Comparison of ENCODE assay signal across 26 cellular contexts in genomic region chr15:52557242-52557641, GRCh38. TPM values are rescaled to one million over a fixed set of nuclear protein-coding genes. Genes with fewer than 3 reads are reported as not detected.
DNase-seq lines count a peak whose midpoint lies in the region; ATAC-seq, FAIRE-seq and TF ChIP-seq lines count a peak whose summit lies in the region.
"Had no signal": no experiment of that assay in that cellular context is flagged by ENCODE, and none has a peak within 500 bp of the region (broad histone marks: within the 10 kb centered on the region; RNA-seq: fewer than 3 reads in every experiment).

No MANE protein-coding gene starts in this region.

- no peak for DNase-seq in activated naive CD8-positive, alpha-beta T cell treated with anti-CD3 and anti-CD28 coated beads, Interleukin-2, amount 50 U/mL, for 24 hours
- no peak for DNase-seq in activated naive CD8-positive, alpha-beta T cell treated with anti-CD3 and anti-CD28 coated beads for 36 hours
- DNase-seq in astrocyte (ENCODE audit: low read depth), result peak; percentile 45
- peak; percentile 62 for DNase-seq in middle frontal gyrus (ENCODE audit: extremely low spot score, low spot score)
- no peak for DNase-seq in esophagus squamous epithelium (lab: John Stamatoyannopoulos, UW)
- no peak for DNase-seq in NCI-H2029 (lab: John Stamatoyannopoulos, UW)
- DNase-seq: activated CD4-positive, alpha-beta T cell treated with anti-CD3 and anti-CD28 coated beads for 48 hours; activated naive CD8-positive, alpha-beta T cell treated with anti-CD3 and anti-CD28 coated beads, Interleukin-2, amount 10 ng/mL, durations not matched to agents 7 days and 5 days; CD4-positive, CD25-positive, alpha-beta regulatory T cell; DMS53; foreskin fibroblast; KG1; kidney; naive B cell; NCI-H187; Right ventricle myocardium superior; stimulated activated CD4-positive, alpha-beta T cell treated with anti-CD3 and anti-CD28 coated beads, Interleukin-2, amount 100 ng/mL, for 24 hours; stimulated activated naive CD8-positive, alpha-beta T cell treated with anti-CD3 and anti-CD28 coated beads, Interleukin-15, Interleukin-2, amounts not matched to agents 100 U/mL and 50 U/mL, for 24 hours; T-cell had no signal

- no peak for TF ChIP-seq CTCF in astrocyte (IDR thresholded peaks at IDR 0.05; ENCODE audit: insufficient read depth, low read depth, low read length)
- no peak for TF ChIP-seq CTCF in esophagus squamous epithelium (IDR thresholded peaks at IDR 0.05)

- H3K4me3 Mint-ChIP-seq in activated naive CD8-positive, alpha-beta T cell treated with anti-CD3 and anti-CD28 coated beads, Interleukin-2, amount 50 U/mL, for 24 hours, result no peak overlapping the region
- H3K4me3 Mint-ChIP-seq in activated naive CD8-positive, alpha-beta T cell treated with anti-CD3 and anti-CD28 coated beads for 36 hours, result no peak overlapping the region
- no peak overlapping the region for H3K4me3 Mint-ChIP-seq in astrocyte (ENCODE audit: unreplicated experiment)
- H3K4me3 Mint-ChIP-seq in stimulated activated memory B cell treated with anti-CD40 and anti-IgM and Interleukin-4, amounts not matched to agents 10 μg/mL and 1 μg/mL and 100 μg/mL, for 72 hours, result no peak overlapping the region
- H3K4me3 Mint-ChIP-seq: activated naive CD8-positive, alpha-beta T cell treated with anti-CD3 and anti-CD28 coated beads, Interleukin-2, amount 10 ng/mL, durations not matched to agents 7 days and 5 days; dendritic cell treated with granulocyte-macrophage colony-stimulating factor and Interleukin-4, amounts not matched to agents 40 ng/mL and 50 ng/mL, for 4 days; naive B cell; T-cell had no signal

- peaks cover 97% of the 10 kb centered on the region for H3K79me2 ChIP-seq in astrocyte (ENCODE audit: insufficient read depth, low read length)

- H3K27ac Mint-ChIP-seq in activated naive CD8-positive, alpha-beta T cell treated with anti-CD3 and anti-CD28 coated beads, Interleukin-2, amount 50 U/mL, for 24 hours, result peak overlapping the region; percentile 27
- no peak overlapping the region for H3K27ac Mint-ChIP-seq in activated naive CD8-positive, alpha-beta T cell treated with anti-CD3 and anti-CD28 coated beads for 36 hours
- peak overlapping the region; percentile 69 for H3K27ac Mint-ChIP-seq in astrocyte (ENCODE audit: unreplicated experiment)
- H3K27ac Mint-ChIP-seq in stimulated activated memory B cell treated with anti-CD40 and anti-IgM and Interleukin-4, amounts not matched to agents 10 μg/mL and 1 μg/mL and 100 μg/mL, for 72 hours, result peak overlapping the region; percentile 87
- H3K27ac Mint-ChIP-seq: naive B cell had no signal

- FAIRE-seq in astrocyte (lab: Jason Lieb, UNC), result no peak
- FAIRE-seq: bronchial epithelial cell, H1, kidney had no signal

- no peaks in the 10 kb centered on the region for H3K27me3 Mint-ChIP-seq in activated naive CD8-positive, alpha-beta T cell treated with anti-CD3 and anti-CD28 coated beads, Interleukin-2, amount 50 U/mL, for 24 hours
- H3K27me3 Mint-ChIP-seq in activated naive CD8-positive, alpha-beta T cell treated with anti-CD3 and anti-CD28 coated beads for 36 hours, result no peaks in the 10 kb centered on the region
- H3K27me3 Mint-ChIP-seq in astrocyte (ENCODE audit: low read depth, unreplicated experiment), result no peaks in the 10 kb centered on the region
- H3K27me3 Mint-ChIP-seq in stimulated activated memory B cell treated with anti-CD40 and anti-IgM and Interleukin-4, amounts not matched to agents 10 μg/mL and 1 μg/mL and 100 μg/mL, for 72 hours, result no peaks in the 10 kb centered on the region
- H3K27me3 Mint-ChIP-seq: activated naive CD8-positive, alpha-beta T cell treated with anti-CD3 and anti-CD28 coated beads, Interleukin-2, amount 10 ng/mL, durations not matched to agents 7 days and 5 days; CD4-positive, CD25-positive, alpha-beta regulatory T cell; dendritic cell treated with granulocyte-macrophage colony-stimulating factor and Interleukin-4, amounts not matched to agents 40 ng/mL and 50 ng/mL, for 4 days; naive B cell; T-cell had no signal

- peaks cover 43% of the 10 kb centered on the region for H3K4me1 Mint-ChIP-seq in activated naive CD8-positive, alpha-beta T cell treated with anti-CD3 and anti-CD28 coated beads, Interleukin-2, amount 50 U/mL, for 24 hours
- H3K4me1 Mint-ChIP-seq in activated naive CD8-positive, alpha-beta T cell treated with anti-CD3 and anti-CD28 coated beads for 36 hours, result peaks cover 44% of the 10 kb centered on the region
- peaks cover 43% of the 10 kb centered on the region for H3K4me1 Mint-ChIP-seq in astrocyte (ENCODE audit: low read depth, unreplicated experiment)
- H3K4me1 Mint-ChIP-seq in stimulated activated memory B cell treated with anti-CD40 and anti-IgM and Interleukin-4, amounts not matched to agents 10 μg/mL and 1 μg/mL and 100 μg/mL, for 72 hours, result peaks cover 69% of the 10 kb centered on the region

- no peak overlapping the region for H3K4me2 ChIP-seq in astrocyte (ENCODE audit: low read length)

- no peak overlapping the region for H3K4me3 ChIP-seq in astrocyte (ENCODE audit: insufficient read depth, low read depth, low read length)
- H3K4me3 ChIP-seq in esophagus squamous epithelium, result no peak overlapping the region
- H3K4me3 ChIP-seq: lung, tibial nerve had no signal

- TF ChIP-seq POLR2A in esophagus squamous epithelium (IDR thresholded peaks at IDR 0.05), result no peak

- H3K27ac ChIP-seq in astrocyte (ENCODE audit: low read depth, low read length) (no peak overlapping the region), esophagus squamous epithelium (peak overlapping the region in 1 of 4 donors; percentile 7)
- H3K27ac ChIP-seq: tibial nerve had no signal

- peaks cover 22% of the 10 kb centered on the region for H3K4me1 ChIP-seq in astrocyte (ENCODE audit: insufficient read depth, low read length)
- peaks cover 4 to 55% (median 27%) of the 10 kb centered on the region in 3 donors for H3K4me1 ChIP-seq in esophagus squamous epithelium

- H3K36me3 Mint-ChIP-seq in activated naive CD8-positive, alpha-beta T cell treated with anti-CD3 and anti-CD28 coated beads, Interleukin-2, amount 50 U/mL, for 24 hours (ENCODE audit: low read depth), result peaks cover 36% of the 10 kb centered on the region
- H3K36me3 Mint-ChIP-seq in activated naive CD8-positive, alpha-beta T cell treated with anti-CD3 and anti-CD28 coated beads for 36 hours, result peaks cover 27% of the 10 kb centered on the region
- no peaks in the 10 kb centered on the region for H3K36me3 Mint-ChIP-seq in astrocyte (ENCODE audit: low read depth, unreplicated experiment)
- H3K36me3 Mint-ChIP-seq in stimulated activated memory B cell treated with anti-CD40 and anti-IgM and Interleukin-4, amounts not matched to agents 10 μg/mL and 1 μg/mL and 100 μg/mL, for 72 hours, result peaks cover 36% of the 10 kb centered on the region

- H4K20me1 ChIP-seq in astrocyte (ENCODE audit: insufficient read depth, low read length), result peaks cover 43% of the 10 kb centered on the region

- H3K9me3 Mint-ChIP-seq in activated naive CD8-positive, alpha-beta T cell treated with anti-CD3 and anti-CD28 coated beads, Interleukin-2, amount 50 U/mL, for 24 hours, result no peaks in the 10 kb centered on the region
- no peaks in the 10 kb centered on the region for H3K9me3 Mint-ChIP-seq in activated naive CD8-positive, alpha-beta T cell treated with anti-CD3 and anti-CD28 coated beads for 36 hours
- H3K9me3 Mint-ChIP-seq in astrocyte (ENCODE audit: unreplicated experiment), result no peaks in the 10 kb centered on the region
- no peaks in the 10 kb centered on the region for H3K9me3 Mint-ChIP-seq in stimulated activated memory B cell treated with anti-CD40 and anti-IgM and Interleukin-4, amounts not matched to agents 10 μg/mL and 1 μg/mL and 100 μg/mL, for 72 hours
- H3K9me3 Mint-ChIP-seq: activated naive CD8-positive, alpha-beta T cell treated with anti-CD3 and anti-CD28 coated beads, Interleukin-2, amount 10 ng/mL, durations not matched to agents 7 days and 5 days; CD4-positive, CD25-positive, alpha-beta regulatory T cell; dendritic cell treated with granulocyte-macrophage colony-stimulating factor and Interleukin-4, amounts not matched to agents 40 ng/mL and 50 ng/mL, for 4 days; naive B cell; T-cell had no signal

- no peak overlapping the region for H3K9ac ChIP-seq in astrocyte (ENCODE audit: low read length)

- no peak overlapping the region for H2AFZ ChIP-seq in astrocyte (ENCODE audit: low read depth, low read length)

- H3K36me3 ChIP-seq in astrocyte (ENCODE audit: insufficient read depth, low read length) (peaks cover 6% of the 10 kb centered on the region), esophagus squamous epithelium (peaks cover 0 to 48% (median 0%) of the 10 kb centered on the region in 3 donors)

- H3K27me3 ChIP-seq in astrocyte (ENCODE audit: insufficient read depth, low read length) (no peaks in the 10 kb centered on the region), esophagus squamous epithelium (no peaks in the 10 kb centered on the region)
- H3K27me3 ChIP-seq: tibial nerve had no signal

- intact Hi-C loops in esophagus squamous epithelium (cut with DNase I), result no loop called here

- no peak for ATAC-seq in activated naive CD8-positive, alpha-beta T cell treated with anti-CD3 and anti-CD28 coated beads, Interleukin-2, amount 50 U/mL, for 24 hours
- no peak for ATAC-seq in stimulated activated memory B cell treated with anti-CD40 and anti-IgM and Interleukin-4, amounts not matched to agents 10 μg/mL and 1 μg/mL and 100 μg/mL, for 72 hours
- ATAC-seq in HG03045 (IDR thresholded peaks at IDR 0.05; ENCODE audit: unreplicated experiment), result no peak
- ATAC-seq: stimulated activated naive CD8-positive, alpha-beta T cell treated with anti-CD3 and anti-CD28 coated beads, Interleukin-15, Interleukin-2, amounts not matched to agents 100 U/mL and 50 U/mL, for 24 hours had no signal

- no peaks in the 10 kb centered on the region for H3K9me3 ChIP-seq in astrocyte (ENCODE audit: insufficient read depth, low read depth, low read length)
- H3K9me3 ChIP-seq in esophagus squamous epithelium, result no peaks in the 10 kb centered on the region
- H3K9me3 ChIP-seq: tibial nerve had no signal

RNA-seq across cellular contexts. Expression of gene ARPP19, which starts 11.6 kb away (rescaled TPM):
- 100 to 1,000 TPM; 186 to 190 TPM for total RNA-seq in activated naive CD8-positive, alpha-beta T cell treated with anti-CD3 and anti-CD28 coated beads for 36 hours
- total RNA-seq in astrocyte, result 182 and 198 TPM in 2 replicates
- total RNA-seq in esophagus squamous epithelium, result 100 to 1,000 TPM in 3 of 4 donors, 10 to 100 TPM in 1; 44.1 to 114 (median 105) TPM

RNA-seq across cellular contexts. Expression of gene MYO5A, which starts 28.6 kb away (rescaled TPM):
- 10 to 100 TPM; 15.8 to 18.1 TPM for total RNA-seq in activated naive CD8-positive, alpha-beta T cell treated with anti-CD3 and anti-CD28 coated beads for 36 hours
- total RNA-seq in astrocyte (47.6 and 47.7 TPM in 2 replicates), esophagus squamous epithelium (10 to 100 TPM; 11.3 to 24.6 (median 22.3) TPM)

Comparison
In these comparisons a context has a peak if more than half of its experiments do, and no peak if none do; other contexts are left out.
1. DNase-seq: peak in astrocyte (single experiment) and middle frontal gyrus (single experiment); none in activated naive CD8-positive, alpha-beta T cell treated with anti-CD3 and anti-CD28 coated beads, Interleukin-2, amount 50 U/mL, for 24 hours (single experiment), activated naive CD8-positive, alpha-beta T cell treated with anti-CD3 and anti-CD28 coated beads for 36 hours (single experiment), esophagus squamous epithelium (single experiment) and NCI-H2029 (single experiment).